In genomic region chr16:67268136-67268579, GRCh38 we compare ENCODE assay signal across 13 cellular contexts. TPM values are rescaled to one million over a fixed set of nuclear protein-coding genes. Genes with fewer than 3 reads are reported as not detected.
DNase-seq lines count a peak whose midpoint lies in the region; ATAC-seq, FAIRE-seq and TF ChIP-seq lines count a peak whose summit lies in the region.
"Had no signal": no experiment of that assay in that cellular context is flagged by ENCODE, and none has a peak within 500 bp of the region (broad histone marks: within the 10 kb centered on the region; RNA-seq: fewer than 3 reads in every experiment).

No MANE protein-coding gene starts in this region.

- peak; percentile 77; the same call in 1 of the 2 replicates for TF ChIP-seq EP300 in K562 (IDR thresholded peaks at IDR 0.05; ENCODE audit: low read length)

- peak; percentile 88 for DNase-seq in AG08395 (ENCODE audit: low spot score)
- peak; percentile 86 for DNase-seq in LHCN-M2 (ENCODE audit: low read depth)
- DNase-seq in K562 (ENCODE audit: extremely low read depth in 1 of 4, low spot score in 3 of 4) = peak; percentile 69 to 97 (median 80)
- peak; percentile 77 for DNase-seq in kidney
- DNase-seq in activated CD4-positive, alpha-beta memory T cell treated with anti-CD3 and anti-CD28 coated beads for 36 hours = no peak
- no peak for DNase-seq in NCI-H1048 (lab: John Stamatoyannopoulos, UW)
- DNase-seq in NCI-H69 (lab: John Stamatoyannopoulos, UW) = no peak
- DNase-seq: activated CD8-positive, alpha-beta memory T cell treated with anti-CD3 and anti-CD28 coated beads, Interleukin-2, amount 50 U/mL, for 48 hours; NCI-H1092; SHP77 treated with DMSO at 0.1 percent for 48 hours; stimulated activated CD4-positive, alpha-beta T cell treated with anti-CD3 and anti-CD28 coated beads, Interleukin-1b, Interleukin-23, amount 100 ng/mL, for 48 hours had no signal

- CTCF ChIA-PET in K562 (lab: Yijun Ruan, JAX; ENCODE audit: low intra/inter-chr PET ratio) = interaction anchor here (0.6 to 0.7 kb wide), 2 partner anchors 11 to 120 kb away, joined by 3 read pairs; partner anchors contain the start of gene PLEKHG4
- CTCF ChIA-PET in activated CD4-positive, alpha-beta memory T cell treated with anti-CD3 and anti-CD28 coated beads for 36 hours (lab: Charles Lee) = interaction anchor here (1.0 kb wide), 1 partner anchor 8 kb away, joined by 3 read pairs; no protein-coding TSS in a partner anchor

- H3K9me3 ChIP-seq in K562 (replicated peaks; ENCODE audit: control insufficient read depth, insufficient read depth, low read depth, low read length) = no peaks in the 10 kb centered on the region
- H3K9me3 ChIP-seq in kidney (ENCODE audit: control insufficient read depth in 1 of 2, low read length in 2 of 2) = no peaks in the 10 kb centered on the region
- H3K9me3 ChIP-seq: BLaER1 had no signal

- TF ChIP-seq CTCF in K562 (IDR thresholded peaks at IDR 0.05 in 2 of 3, conservative IDR thresholded peaks at IDR 0.05 in 1 of 3; ENCODE audit: insufficient read depth in 2 of 3, low read depth in 1 of 3, low read length in 3 of 3) (no peak), kidney (IDR thresholded peaks at IDR 0.05; ENCODE audit: borderline replicate concordance, extremely low read depth, insufficient read depth) (no peak)

- H3K9me3 Mint-ChIP-seq in activated CD4-positive, alpha-beta memory T cell treated with anti-CD3 and anti-CD28 coated beads for 36 hours = no peaks in the 10 kb centered on the region

- in situ Hi-C loops in K562 (cut with MboI) = no loop called here

- H3K4me1 ChIP-seq in K562 (replicated peaks in 1 of 2; ENCODE audit: control insufficient read depth in 2 of 2, insufficient read depth in 2 of 2, low read length in 2 of 2) (peaks cover 23 to 32% of the 10 kb centered on the region in 2 experiments), kidney (ENCODE audit: control insufficient read depth in 1 of 2, insufficient read depth in 1 of 2, low read depth in 1 of 2, low read length in 2 of 2) (no peaks in the 10 kb centered on the region)

- H3K27me3 ChIP-seq in K562 (ENCODE audit: control insufficient read depth in 2 of 2, insufficient read depth in 2 of 2, low read length in 2 of 2) = no peaks in the 10 kb centered on the region
- H3K27me3 ChIP-seq: BLaER1 had no signal

- no TSS peak for BruUV-seq in K562 (replicated peaks; lab: Mats Ljungman, UMichigan)

- H2AFZ ChIP-seq in K562 (ENCODE audit: low read depth, low read length) = no peak overlapping the region

- H3K36me3 ChIP-seq in K562 (ENCODE audit: control insufficient read depth, insufficient read depth, low read length) (peaks cover 4% of the 10 kb centered on the region; the same call in 1 of the 3 replicates), kidney (ENCODE audit: control insufficient read depth in 1 of 2, insufficient read depth in 2 of 2, low read length in 2 of 2) (no peaks in the 10 kb centered on the region)
- H3K36me3 ChIP-seq: BLaER1 had no signal

- no peaks in the 10 kb centered on the region for H3K9me1 ChIP-seq in K562 (ENCODE audit: control insufficient read depth, insufficient read depth, low read length)

- intact Hi-C loops in K562 (cut with micrococcal nuclease) = no loop called here
- intact Hi-C loops in kidney (cut with DNase I) = no loop called here
- intact Hi-C loops in activated CD4-positive, alpha-beta memory T cell treated with anti-CD3 and anti-CD28 coated beads for 36 hours (cut with micrococcal nuclease) = no loop called here

- FAIRE-seq in K562 (lab: Jason Lieb, UNC) = peak; percentile 100
- FAIRE-seq in kidney (lab: Jason Lieb, UNC) = no peak

- H3K27ac Mint-ChIP-seq in activated CD4-positive, alpha-beta memory T cell treated with anti-CD3 and anti-CD28 coated beads for 36 hours = no peak overlapping the region

- POLR2A ChIA-PET in K562 (lab: Yijun Ruan, JAX) = interaction anchor here (0.6 to 1.1 kb wide), 4 partner anchors 10 to 597 kb away, joined by 3 to 5 read pairs (median 4); no protein-coding TSS in a partner anchor
- POLR2A ChIA-PET in activated CD4-positive, alpha-beta memory T cell treated with anti-CD3 and anti-CD28 coated beads for 36 hours (lab: Charles Lee) = interaction anchor here (0.6 to 0.7 kb wide), 3 partner anchors 32 to 357 kb away, joined by 3 to 7 read pairs (median 3); partner anchors contain the start of gene TMEM208

- no peak for TF ChIP-seq POLR2A in K562 (conservative IDR thresholded peaks at IDR 0.05)

- no peaks in the 10 kb centered on the region for H4K20me1 ChIP-seq in K562 (replicated peaks; ENCODE audit: control insufficient read depth, insufficient read depth, low read length)
- H4K20me1 ChIP-seq: BLaER1 had no signal

- H3K4me3 ChIP-seq in K562 = no peak overlapping the region
- H3K4me3 ChIP-seq in kidney (ENCODE audit: low read length in 2 of 2) = no peak overlapping the region
- H3K4me3 ChIP-seq: BLaER1 had no signal

- H3K4me3 Mint-ChIP-seq in activated CD4-positive, alpha-beta memory T cell treated with anti-CD3 and anti-CD28 coated beads for 36 hours = no peak overlapping the region

- no peaks in the 10 kb centered on the region for H3K79me2 ChIP-seq in K562 (ENCODE audit: control insufficient read depth, insufficient read depth, low read length)

- no peak for TF ChIP-seq RAD21 in K562 (CRISPR knock-in tag; conservative IDR thresholded peaks at IDR 0.05 in 1 of 2, IDR thresholded peaks at IDR 0.05 in 1 of 2)

- peak overlapping the region in 1 of 2 experiments; percentile 46; a peak in 1 of 4 replicates for H3K9ac ChIP-seq in K562 (ENCODE audit: insufficient read depth in 1 of 2, low read depth in 2 of 2, low read length in 2 of 2)
- no peak overlapping the region for H3K9ac ChIP-seq in kidney (ENCODE audit: low read length in 2 of 2)
- H3K9ac ChIP-seq: BLaER1 had no signal

- peak; percentile 96 for ATAC-seq in K562
- ATAC-seq in GM21381 (IDR thresholded peaks at IDR 0.05; ENCODE audit: unreplicated experiment) = no peak

- peaks cover 4% of the 10 kb centered on the region for H3K27me3 Mint-ChIP-seq in activated CD4-positive, alpha-beta memory T cell treated with anti-CD3 and anti-CD28 coated beads for 36 hours

- H3K4me1 Mint-ChIP-seq in activated CD4-positive, alpha-beta memory T cell treated with anti-CD3 and anti-CD28 coated beads for 36 hours (ENCODE audit: low read depth) = no peaks in the 10 kb centered on the region

- H3K36me3 Mint-ChIP-seq in activated CD4-positive, alpha-beta memory T cell treated with anti-CD3 and anti-CD28 coated beads for 36 hours = no peaks in the 10 kb centered on the region

- peak overlapping the region; percentile 76 for H3K27ac ChIP-seq in K562 (ENCODE audit: extremely low read depth, low read depth, low read length)
- H3K27ac ChIP-seq in kidney (ENCODE audit: low read depth in 2 of 2, low read length in 2 of 2) = no peak overlapping the region
- H3K27ac ChIP-seq: BLaER1 had no signal

- 0% methylated on average over 5 of the region's 5 CpGs for WGBS in K562 (ENCODE audit: insufficient coverage, low coverage, missing lambda C conversion rate)

- H3K4me2 ChIP-seq in K562 (ENCODE audit: insufficient read depth, low read length) = peak overlapping the region; percentile 53; the same call in 1 of the 2 replicates
- H3K4me2 ChIP-seq: BLaER1 had no signal

RNA-seq across cellular contexts. Expression of gene PLEKHG4, which starts 11.2 kb away (rescaled TPM):
- total RNA-seq in LHCN-M2 (2014; rRNA removed) = 0.32 and 0.57 TPM in 2 replicates
- 0.33 TPM for polyA plus RNA-seq in LHCN-M2 (2012)
- 35.5 and 125 TPM in 2 replicates for total RNA-seq in K562 (2011; cell fraction: chromatin; rRNA removed; ENCODE audit: low replicate concordance)
- total RNA-seq in K562 (2011; cell fraction: nucleolus; rRNA removed) = 104 and 108 TPM in 2 replicates
- total RNA-seq in K562 (2011; cell fraction: nucleoplasm; rRNA removed) = 56.2 and 56.3 TPM in 2 replicates
- 25.2 and 30.8 TPM in 2 replicates for total RNA-seq in K562 (2014; rRNA removed)
- total RNA-seq in K562 (2014; rRNA removed; fragmentation: Illumina TruSeq; extraction: Trizol) = 8.4 and 12.2 TPM in 2 replicates
- total RNA-seq in K562 (2015; rRNA removed; fragmentation: Illumina TruSeq; extraction: Trizol) = 17.1 and 17.9 TPM in 2 replicates
- 32.8 and 35.4 TPM in 2 replicates for total RNA-seq in K562 (2021)
- polyA plus RNA-seq in K562 (2011; rRNA removed) = 25.3 and 38.6 TPM in 2 replicates
- 31.4 and 51.4 TPM in 2 replicates for polyA plus RNA-seq in K562 (2011; cell fraction: cytosol; rRNA removed)
- 233 and 335 TPM in 2 replicates for polyA plus RNA-seq in K562 (2011; cell fraction: nucleus; rRNA removed)
- polyA plus RNA-seq in K562 (2012) = 20.8 and 43.5 TPM in 2 replicates
- 14.9 and 23.8 TPM in 2 replicates for polyA plus RNA-seq in K562 (2014; fragmentation: Illumina TruSeq; extraction: Trizol)
- polyA plus RNA-seq in K562 (2014; fragmentation: Nextera tagmentation; extraction: Ambion mirVana) = 1 to 10 TPM; 3.7 to 4.7 TPM
- polyA plus RNA-seq in K562 (2014; rRNA removed) = 33.5 and 36.8 TPM in 2 replicates
- 8.0 and 10.5 TPM in 2 replicates for polyA minus RNA-seq in K562 (2011; rRNA and poly(A)+ RNA removed)
- polyA minus RNA-seq in K562 (2011; cell fraction: cytosol; rRNA and poly(A)+ RNA removed) = 19.2 and 26.7 TPM in 2 replicates
- polyA minus RNA-seq in K562 (2011; cell fraction: nucleus; rRNA and poly(A)+ RNA removed) = 35.8 and 36.2 TPM in 2 replicates
- 10.1 TPM for total RNA-seq in kidney
- polyA plus RNA-seq in kidney (ENCODE audit: insufficient read depth, low read depth, low replicate concordance) = 2.6 TPM
- 10 to 100 TPM; 22.7 to 24.6 TPM for total RNA-seq in activated CD4-positive, alpha-beta memory T cell treated with anti-CD3 and anti-CD28 coated beads for 36 hours

RNA-seq across cellular contexts. Expression of gene SLC9A5, which starts 19.4 kb away (rescaled TPM):
- total RNA-seq in LHCN-M2 (2014; rRNA removed) (0.98 and 1.3 TPM in 2 replicates), K562 (2014; rRNA removed) (1.2 and 1.6 TPM in 2 replicates), K562 (2014; rRNA removed; fragmentation: Illumina TruSeq; extraction: Trizol) (0.69 and 0.70 TPM in 2 replicates), K562 (2015; rRNA removed; fragmentation: Illumina TruSeq; extraction: Trizol) (0.72 TPM in 2 replicates), K562 (2021) (2.5 and 3.1 TPM in 2 replicates), kidney (1.1 TPM)
- 1.3 TPM for polyA plus RNA-seq in LHCN-M2 (2012)
- total RNA-seq in K562 (2011; cell fraction: chromatin; rRNA removed; ENCODE audit: low replicate concordance) = 11.2 and 22.6 TPM in 2 replicates
- total RNA-seq in K562 (2011; cell fraction: nucleolus; rRNA removed) = 13.6 and 15.5 TPM in 2 replicates
- 10.0 and 10.3 TPM in 2 replicates for total RNA-seq in K562 (2011; cell fraction: nucleoplasm; rRNA removed)
- polyA plus RNA-seq in K562 (2011; rRNA removed) (2.6 and 3.4 TPM in 2 replicates), K562 (2014; fragmentation: Illumina TruSeq; extraction: Trizol) (1.5 and 1.8 TPM in 2 replicates), K562 (2014; fragmentation: Nextera tagmentation; extraction: Ambion mirVana) (under 1 TPM; 0.06 to 0.07 TPM), K562 (2014; rRNA removed) (2.7 and 2.8 TPM in 2 replicates), kidney (ENCODE audit: insufficient read depth, low read depth, low replicate concordance) (0.92 TPM)
- 1.8 and 2.4 TPM in 2 replicates for polyA plus RNA-seq in K562 (2011; cell fraction: cytosol; rRNA removed)
- polyA plus RNA-seq in K562 (2011; cell fraction: nucleus; rRNA removed) = 25.0 and 34.4 TPM in 2 replicates
- 2.1 and 3.4 TPM in 2 replicates for polyA plus RNA-seq in K562 (2012)
- polyA minus RNA-seq in K562 (2011; rRNA and poly(A)+ RNA removed) = 1.2 and 1.3 TPM in 2 replicates
- polyA minus RNA-seq in K562 (2011; cell fraction: cytosol; rRNA and poly(A)+ RNA removed) = 0.91 and 1.5 TPM in 2 replicates
- polyA minus RNA-seq in K562 (2011; cell fraction: nucleus; rRNA and poly(A)+ RNA removed) = 4.4 and 4.7 TPM in 2 replicates
- total RNA-seq in activated CD4-positive, alpha-beta memory T cell treated with anti-CD3 and anti-CD28 coated beads for 36 hours = 1 to 10 TPM; 5.9 to 6.1 TPM

RNA-seq across cellular contexts. Expression of gene FHOD1, which starts 20.9 kb away (rescaled TPM):
- total RNA-seq in LHCN-M2 (2014; rRNA removed) (27.0 and 29.7 TPM in 2 replicates), K562 (2014; rRNA removed) (47.9 and 57.6 TPM in 2 replicates), K562 (2014; rRNA removed; fragmentation: Illumina TruSeq; extraction: Trizol) (16.2 and 26.9 TPM in 2 replicates), K562 (2015; rRNA removed; fragmentation: Illumina TruSeq; extraction: Trizol) (21.1 and 21.8 TPM in 2 replicates), K562 (2021) (113 and 126 TPM in 2 replicates), kidney (30.4 TPM)
- 29.4 TPM for polyA plus RNA-seq in LHCN-M2 (2012)
- 215 and 563 TPM in 2 replicates for total RNA-seq in K562 (2011; cell fraction: chromatin; rRNA removed; ENCODE audit: low replicate concordance)
- total RNA-seq in K562 (2011; cell fraction: nucleolus; rRNA removed) = 341 and 352 TPM in 2 replicates
- total RNA-seq in K562 (2011; cell fraction: nucleoplasm; rRNA removed) = 210 and 234 TPM in 2 replicates
- polyA plus RNA-seq in K562 (2011; rRNA removed) (32.3 and 65.2 TPM in 2 replicates), K562 (2014; fragmentation: Illumina TruSeq; extraction: Trizol) (48.2 and 49.9 TPM in 2 replicates), K562 (2014; fragmentation: Nextera tagmentation; extraction: Ambion mirVana) (10 to 100 TPM; 18.7 to 19.2 TPM), K562 (2014; rRNA removed) (63.0 and 63.7 TPM in 2 replicates), kidney (ENCODE audit: insufficient read depth, low read depth, low replicate concordance) (21.0 TPM)
- 33.8 and 42.7 TPM in 2 replicates for polyA plus RNA-seq in K562 (2011; cell fraction: cytosol; rRNA removed)
- polyA plus RNA-seq in K562 (2011; cell fraction: nucleus; rRNA removed) = 385 and 440 TPM in 2 replicates
- polyA plus RNA-seq in K562 (2012) = 73.5 and 82.7 TPM in 2 replicates
- polyA minus RNA-seq in K562 (2011; rRNA and poly(A)+ RNA removed) = 19.6 and 21.8 TPM in 2 replicates
- polyA minus RNA-seq in K562 (2011; cell fraction: cytosol; rRNA and poly(A)+ RNA removed) = 36.4 and 51.4 TPM in 2 replicates
- 49.3 and 53.6 TPM in 2 replicates for polyA minus RNA-seq in K562 (2011; cell fraction: nucleus; rRNA and poly(A)+ RNA removed)
- 100 to 1,000 TPM in 1 of 2 experiments, 10 to 100 TPM in 1; 96.3 to 111 TPM for total RNA-seq in activated CD4-positive, alpha-beta memory T cell treated with anti-CD3 and anti-CD28 coated beads for 36 hours

RNA-seq across cellular contexts. Expression of gene TMEM208, which starts 41.2 kb away (rescaled TPM):
- 32.0 and 43.3 TPM in 2 replicates for total RNA-seq in LHCN-M2 (2014; rRNA removed)
- polyA plus RNA-seq in LHCN-M2 (2012) = 83.7 TPM
- 63.5 and 134 TPM in 2 replicates for total RNA-seq in K562 (2011; cell fraction: chromatin; rRNA removed; ENCODE audit: low replicate concordance)
- 154 and 182 TPM in 2 replicates for total RNA-seq in K562 (2011; cell fraction: nucleolus; rRNA removed)
- 105 and 122 TPM in 2 replicates for total RNA-seq in K562 (2011; cell fraction: nucleoplasm; rRNA removed)
- 43.6 and 46.8 TPM in 2 replicates for total RNA-seq in K562 (2014; rRNA removed)
- 25.2 and 31.8 TPM in 2 replicates for total RNA-seq in K562 (2014; rRNA removed; fragmentation: Illumina TruSeq; extraction: Trizol)
- total RNA-seq in K562 (2015; rRNA removed; fragmentation: Illumina TruSeq; extraction: Trizol) = 33.3 and 37.4 TPM in 2 replicates
- 46.5 and 54.3 TPM in 2 replicates for total RNA-seq in K562 (2021)
- 55.8 and 67.8 TPM in 2 replicates for polyA plus RNA-seq in K562 (2011; rRNA removed)
- polyA plus RNA-seq in K562 (2011; cell fraction: cytosol; rRNA removed) = 113 and 129 TPM in 2 replicates
- 65.0 and 95.7 TPM in 2 replicates for polyA plus RNA-seq in K562 (2011; cell fraction: nucleus; rRNA removed)
- polyA plus RNA-seq in K562 (2012) = 48.4 and 51.3 TPM in 2 replicates
- 54.1 and 61.7 TPM in 2 replicates for polyA plus RNA-seq in K562 (2014; fragmentation: Illumina TruSeq; extraction: Trizol)
- polyA plus RNA-seq in K562 (2014; fragmentation: Nextera tagmentation; extraction: Ambion mirVana) = 100 to 1,000 TPM; 233 to 239 TPM
- polyA plus RNA-seq in K562 (2014; rRNA removed) = 64.4 and 72.6 TPM in 2 replicates
- 48.1 and 54.8 TPM in 2 replicates for polyA minus RNA-seq in K562 (2011; rRNA and poly(A)+ RNA removed)
- polyA minus RNA-seq in K562 (2011; cell fraction: cytosol; rRNA and poly(A)+ RNA removed) = 21.3 and 27.6 TPM in 2 replicates
- polyA minus RNA-seq in K562 (2011; cell fraction: nucleus; rRNA and poly(A)+ RNA removed) = 32.0 and 42.5 TPM in 2 replicates
- total RNA-seq in kidney = 47.1 TPM
- 145 TPM for polyA plus RNA-seq in kidney (ENCODE audit: insufficient read depth, low read depth, low replicate concordance)
- 10 to 100 TPM; 36.7 to 39.3 TPM for total RNA-seq in activated CD4-positive, alpha-beta memory T cell treated with anti-CD3 and anti-CD28 coated beads for 36 hours

RNA-seq across cellular contexts. Expression of gene KCTD19, which starts 58.4 kb away (rescaled TPM):
- total RNA-seq in LHCN-M2 (2014; rRNA removed) = not detected in 2 replicates
- polyA plus RNA-seq in LHCN-M2 (2012) = not detected
- 1.0 and 1.4 TPM in 2 replicates for total RNA-seq in K562 (2011; cell fraction: chromatin; rRNA removed; ENCODE audit: low replicate concordance)
- total RNA-seq in K562 (2011; cell fraction: nucleolus; rRNA removed) = 0.33 and 0.53 TPM in 2 replicates
- total RNA-seq in K562 (2011; cell fraction: nucleoplasm; rRNA removed) = 0.44 and 0.46 TPM in 2 replicates
- 0.29 and 0.91 TPM in 2 replicates for total RNA-seq in K562 (2014; rRNA removed)
- 0.15 and 0.16 TPM in 2 replicates for total RNA-seq in K562 (2014; rRNA removed; fragmentation: Illumina TruSeq; extraction: Trizol)
- total RNA-seq in K562 (2015; rRNA removed; fragmentation: Illumina TruSeq; extraction: Trizol) = 0.11 and 0.34 TPM in 2 replicates
- 0.22 and 0.25 TPM in 2 replicates for total RNA-seq in K562 (2021)
- polyA plus RNA-seq in K562 (2011; rRNA removed) = 0.32 and 0.33 TPM in 2 replicates
- polyA plus RNA-seq in K562 (2011; cell fraction: cytosol; rRNA removed) = 0.39 and 0.40 TPM in 2 replicates
- 0.87 and 0.98 TPM in 2 replicates for polyA plus RNA-seq in K562 (2011; cell fraction: nucleus; rRNA removed)
- polyA plus RNA-seq in K562 (2012) = 0.69 and 0.89 TPM in 2 replicates
- polyA plus RNA-seq in K562 (2014; fragmentation: Illumina TruSeq; extraction: Trizol) = 0.31 and 0.53 TPM in 2 replicates
- not detected for polyA plus RNA-seq in K562 (2014; fragmentation: Nextera tagmentation; extraction: Ambion mirVana)
- polyA plus RNA-seq in K562 (2014; rRNA removed) = 0.03 TPM in 2 replicates
- polyA minus RNA-seq in K562 (2011; rRNA and poly(A)+ RNA removed) = 0.04 and 0.30 TPM in 2 replicates
- polyA minus RNA-seq in K562 (2011; cell fraction: cytosol; rRNA and poly(A)+ RNA removed) = not detected in 2 replicates
- polyA minus RNA-seq in K562 (2011; cell fraction: nucleus; rRNA and poly(A)+ RNA removed) = 0.44 TPM in 1 of 2 replicates, not detected in the other
- 0.31 TPM for total RNA-seq in kidney
- polyA plus RNA-seq in kidney (ENCODE audit: insufficient read depth, low read depth, low replicate concordance) = not detected
- 1 to 10 TPM; 1.2 to 2.5 TPM for total RNA-seq in activated CD4-positive, alpha-beta memory T cell treated with anti-CD3 and anti-CD28 coated beads for 36 hours

Comparison
In these comparisons a context has a peak if more than half of its experiments do, and no peak if none do; other contexts are left out.
1. DNase-seq: peak in AG08395 (single experiment), LHCN-M2 (single experiment), K562 (4 of 4) and kidney (single experiment); none in activated CD4-positive, alpha-beta memory T cell treated with anti-CD3 and anti-CD28 coated beads for 36 hours (single experiment), NCI-H1048 (single experiment) and NCI-H69 (single experiment).